ENCODE assay signal across 10 cellular contexts in genomic region chr1:89069955-89070354, GRCh38. TPM values are rescaled to one million over a fixed set of nuclear protein-coding genes. Genes with fewer than 3 reads are reported as not detected.
A peak's percentile ranks its signal among the peaks of the same experiment; 100 is the strongest.
DNase-seq lines count a peak whose midpoint lies in the region; ATAC-seq and TF ChIP-seq lines count a peak whose summit lies in the region.
"Had no signal": no experiment of that assay in that cellular context is flagged by ENCODE, and none has a peak within 500 bp of the region (broad histone marks: within the 10 kb centered on the region; RNA-seq: fewer than 3 reads in every experiment).

No MANE protein-coding gene starts in this region.

- peaks cover 28% of the 10 kb centered on the region for H3K9me3 Mint-ChIP-seq in activated CD4-positive, alpha-beta T cell treated with anti-CD3 and anti-CD28 coated beads, Interleukin-2, amount 10 ng/mL, durations not matched to agents 24 days and 14 days
- peaks cover 7% of the 10 kb centered on the region for H3K9me3 Mint-ChIP-seq in activated B cell treated with CpG ODN at 0.5 μM for 24 hours
- peaks cover 8 to 9% of the 10 kb centered on the region in 2 donors for H3K9me3 Mint-ChIP-seq in stimulated activated naive B cell treated with anti-CD40 and anti-IgM and Interleukin-4, amounts not matched to agents 10 μg/mL and 1 μg/mL and 100 μg/mL, for 72 hours

- peak overlapping the region; percentile 30 to 36 for H3K4me3 ChIP-seq in gastroesophageal sphincter

- peak overlapping the region; percentile 85 for H3K4me3 Mint-ChIP-seq in activated CD4-positive, alpha-beta T cell treated with anti-CD3 and anti-CD28 coated beads, Interleukin-2, amount 10 ng/mL, durations not matched to agents 24 days and 14 days
- peak overlapping the region; percentile 80 for H3K4me3 Mint-ChIP-seq in activated B cell treated with CpG ODN at 0.5 μM for 24 hours
- H3K4me3 Mint-ChIP-seq in stimulated activated naive B cell treated with anti-CD40 and anti-IgM and Interleukin-4, amounts not matched to agents 10 μg/mL and 1 μg/mL and 100 μg/mL, for 72 hours, result peak overlapping the region; percentile 72 to 77

- DNase-seq in activated CD4-positive, alpha-beta T cell treated with anti-CD3 and anti-CD28 coated beads, Interleukin-2, amount 10 ng/mL, durations not matched to agents 24 days and 14 days, result peak; percentile 67
- DNase-seq in activated CD4-positive, alpha-beta T cell treated with anti-CD3 and anti-CD28 coated beads, Interleukin-2, amount 50 U/mL, for 1 hour, result no peak
- DNase-seq in activated B cell treated with CpG ODN at 0.5 μM for 24 hours, result no peak
- no peak for DNase-seq in stimulated activated naive B cell treated with anti-CD40 and anti-IgM and Interleukin-4, amounts not matched to agents 10 μg/mL and 1 μg/mL and 100 μg/mL, for 72 hours
- no peak for DNase-seq in KG1 (lab: John Stamatoyannopoulos, UW)
- DNase-seq in stimulated activated CD4-positive, alpha-beta T cell treated with anti-CD3 and anti-CD28 coated beads, Interleukin-2, amount 100 ng/mL, for 48 hours, result no peak
- DNase-seq: head of caudate nucleus, NCI-H1092 had no signal

- peak overlapping the region in 2 of 4 donors; percentile 25 to 61 for H3K27ac ChIP-seq in gastroesophageal sphincter

- CTCF ChIA-PET in activated B cell treated with CpG ODN at 0.5 μM for 24 hours (lab: Charles Lee), result interaction anchor here (0.9 to 1.9 kb wide), 2 partner anchors 12 to 16 kb away, joined by 3 to 11 read pairs; no protein-coding TSS in a partner anchor

- POLR2A ChIA-PET in activated B cell treated with CpG ODN at 0.5 μM for 24 hours (lab: Charles Lee), result interaction anchor here (1.3 to 1.7 kb wide), 3 partner anchors 23 to 127 kb away, joined by 3 to 4 read pairs (median 4); no protein-coding TSS in a partner anchor

- no peaks in the 10 kb centered on the region for H3K27me3 ChIP-seq in gastroesophageal sphincter

- peaks cover 0 to 8% (median 0%) of the 10 kb centered on the region in 3 donors for H3K4me1 ChIP-seq in gastroesophageal sphincter

- H3K9me3 ChIP-seq in gastroesophageal sphincter, result peaks cover 0 to 16% (median 0%) of the 10 kb centered on the region in 3 donors

- TF ChIP-seq CTCF in activated B cell treated with CpG ODN at 0.5 μM for 24 hours (IDR thresholded peaks at IDR 0.05) (no peak), gastroesophageal sphincter (IDR thresholded peaks at IDR 0.05) (no peak)

- peak overlapping the region; percentile 81 for H3K27ac Mint-ChIP-seq in activated CD4-positive, alpha-beta T cell treated with anti-CD3 and anti-CD28 coated beads, Interleukin-2, amount 10 ng/mL, durations not matched to agents 24 days and 14 days
- H3K27ac Mint-ChIP-seq in activated B cell treated with CpG ODN at 0.5 μM for 24 hours, result peak overlapping the region; percentile 28
- H3K27ac Mint-ChIP-seq in stimulated activated naive B cell treated with anti-CD40 and anti-IgM and Interleukin-4, amounts not matched to agents 10 μg/mL and 1 μg/mL and 100 μg/mL, for 72 hours, result peak overlapping the region; percentile 68

- no peak for TF ChIP-seq POLR2A in gastroesophageal sphincter (IDR thresholded peaks at IDR 0.05)

- no peak for TF ChIP-seq EP300 in gastroesophageal sphincter (IDR thresholded peaks at IDR 0.05)

- no peaks in the 10 kb centered on the region for H3K36me3 ChIP-seq in gastroesophageal sphincter

- peaks cover 10% of the 10 kb centered on the region for H3K36me3 Mint-ChIP-seq in activated CD4-positive, alpha-beta T cell treated with anti-CD3 and anti-CD28 coated beads, Interleukin-2, amount 10 ng/mL, durations not matched to agents 24 days and 14 days (ENCODE audit: low read depth)
- peaks cover 2% of the 10 kb centered on the region for H3K36me3 Mint-ChIP-seq in activated B cell treated with CpG ODN at 0.5 μM for 24 hours (ENCODE audit: low read depth)
- peaks cover 5 to 13% of the 10 kb centered on the region in 2 donors for H3K36me3 Mint-ChIP-seq in stimulated activated naive B cell treated with anti-CD40 and anti-IgM and Interleukin-4, amounts not matched to agents 10 μg/mL and 1 μg/mL and 100 μg/mL, for 72 hours

- no peaks in the 10 kb centered on the region for H3K27me3 Mint-ChIP-seq in activated CD4-positive, alpha-beta T cell treated with anti-CD3 and anti-CD28 coated beads, Interleukin-2, amount 10 ng/mL, durations not matched to agents 24 days and 14 days
- H3K27me3 Mint-ChIP-seq in activated B cell treated with CpG ODN at 0.5 μM for 24 hours, result no peaks in the 10 kb centered on the region
- no peaks in the 10 kb centered on the region for H3K27me3 Mint-ChIP-seq in stimulated activated naive B cell treated with anti-CD40 and anti-IgM and Interleukin-4, amounts not matched to agents 10 μg/mL and 1 μg/mL and 100 μg/mL, for 72 hours

- WGBS in gastroesophageal sphincter (ENCODE audit: low coverage in 1 of 2), 2 donors, result 44 to 56% methylated on average over 2 of the region's 2 CpGs

- ATAC-seq in activated B cell treated with CpG ODN at 0.5 μM for 24 hours (ENCODE audit: low read depth) (no peak), gastroesophageal sphincter (no peak), GM18517 (IDR thresholded peaks at IDR 0.05; ENCODE audit: unreplicated experiment) (no peak)
- no peak for ATAC-seq in stimulated activated naive B cell treated with anti-CD40 and anti-IgM and Interleukin-4, amounts not matched to agents 10 μg/mL and 1 μg/mL and 100 μg/mL, for 72 hours (replicated peaks)

- peaks cover 26% of the 10 kb centered on the region for H3K4me1 Mint-ChIP-seq in activated CD4-positive, alpha-beta T cell treated with anti-CD3 and anti-CD28 coated beads, Interleukin-2, amount 10 ng/mL, durations not matched to agents 24 days and 14 days
- H3K4me1 Mint-ChIP-seq in activated B cell treated with CpG ODN at 0.5 μM for 24 hours, result peaks cover 17% of the 10 kb centered on the region
- H3K4me1 Mint-ChIP-seq in stimulated activated naive B cell treated with anti-CD40 and anti-IgM and Interleukin-4, amounts not matched to agents 10 μg/mL and 1 μg/mL and 100 μg/mL, for 72 hours, result peaks cover 2 to 10% of the 10 kb centered on the region in 2 donors

- intact Hi-C loops in activated CD4-positive, alpha-beta T cell treated with anti-CD3 and anti-CD28 coated beads, Interleukin-2, amount 10 ng/mL, durations not matched to agents 24 days and 14 days (cut with micrococcal nuclease), result no loop called here
- intact Hi-C loops in activated B cell treated with CpG ODN at 0.5 μM for 24 hours (cut with micrococcal nuclease), result no loop called here

RNA-seq across cellular contexts. Expression of gene GBP1, which starts 4.9 kb away (rescaled TPM):
- 36.9 and 38.3 TPM in 2 replicates for total RNA-seq in activated CD4-positive, alpha-beta T cell treated with anti-CD3 and anti-CD28 coated beads, Interleukin-2, amount 10 ng/mL, durations not matched to agents 24 days and 14 days
- total RNA-seq in activated B cell treated with CpG ODN at 0.5 μM for 24 hours, result 24.0 and 27.5 TPM in 2 replicates
- 10 to 100 TPM; 14.9 to 46.4 (median 24.2) TPM for total RNA-seq in gastroesophageal sphincter

RNA-seq across cellular contexts. Expression of gene GBP3, which starts 47.3 kb away (rescaled TPM):
- total RNA-seq in activated CD4-positive, alpha-beta T cell treated with anti-CD3 and anti-CD28 coated beads, Interleukin-2, amount 10 ng/mL, durations not matched to agents 24 days and 14 days, result 7.1 and 8.1 TPM in 2 replicates
- total RNA-seq in activated B cell treated with CpG ODN at 0.5 μM for 24 hours (14.4 and 15.5 TPM in 2 replicates), gastroesophageal sphincter (10 to 100 TPM in 3 of 4 donors, 1 to 10 TPM in 1; 8.6 to 26.5 (median 20.7) TPM)

RNA-seq across cellular contexts. Expression of gene GBP2, which starts 56.0 kb away (rescaled TPM):
- total RNA-seq in activated CD4-positive, alpha-beta T cell treated with anti-CD3 and anti-CD28 coated beads, Interleukin-2, amount 10 ng/mL, durations not matched to agents 24 days and 14 days, result 168 and 169 TPM in 2 replicates
- total RNA-seq in activated B cell treated with CpG ODN at 0.5 μM for 24 hours, result 24.4 and 26.7 TPM in 2 replicates
- total RNA-seq in gastroesophageal sphincter, result 100 to 1,000 TPM; 147 to 172 (median 167) TPM

Comparison
In these comparisons a context has a peak if more than half of its experiments do, and no peak if none do; other contexts are left out.
1. H3K27ac Mint-ChIP-seq: peak in every context shown above with its lines; median percentile 81 in activated CD4-positive, alpha-beta T cell treated with anti-CD3 and anti-CD28 coated beads, Interleukin-2, amount 10 ng/mL, durations not matched to agents 24 days and 14 days; 68 in stimulated activated naive B cell treated with anti-CD40 and anti-IgM and Interleukin-4, amounts not matched to agents 10 μg/mL and 1 μg/mL and 100 μg/mL, for 72 hours; 28 in activated B cell treated with CpG ODN at 0.5 μM for 24 hours.